In genomic region chr4:105236202-105236916, GRCh38 we compare ENCODE assay signal across 12 cellular contexts.
DNase-seq lines count a peak whose midpoint lies in the region; ATAC-seq and TF ChIP-seq lines count a peak whose summit lies in the region.
"Had no signal": no experiment of that assay in that cellular context is flagged by ENCODE, and none has a peak within 500 bp of the region (broad histone marks: within the 10 kb centered on the region; RNA-seq: fewer than 3 reads in every experiment).

No MANE protein-coding gene starts in this region.

- no peaks in the 10 kb centered on the region for H3K4me1 ChIP-seq in osteoblast (ENCODE audit: insufficient read depth, low read length)

- no peaks in the 10 kb centered on the region for H3K79me2 ChIP-seq in osteoblast (ENCODE audit: insufficient read depth, low read length)

- DNase-seq in GM12864 (ENCODE audit: low read depth) (peak; percentile 63), GM19240 (ENCODE audit: insufficient read length, low spot score) (peak; percentile 24), LNCaP clone FGC (ENCODE audit: low read depth) (peak; percentile 1), NCI-H1092 (lab: John Stamatoyannopoulos, UW) (no peak), HuH-7.5 (ENCODE audit: low spot score) (no peak), osteoblast (ENCODE audit: insufficient read length, low spot score, missing footprints) (no peak), foreskin melanocyte (no peak)
- DNase-seq: activated CD4-positive, alpha-beta T cell treated with anti-CD3 and anti-CD28 coated beads for 4 hours had no signal

- H3K36me3 ChIP-seq in osteoblast (ENCODE audit: insufficient read depth, low read length) = peaks cover 4% of the 10 kb centered on the region

- no peaks in the 10 kb centered on the region for H3K27me3 ChIP-seq in osteoblast (ENCODE audit: insufficient read depth, low read length)
- H3K27me3 ChIP-seq: BLaER1 treated with 17β-estradiol and CSF1 and Interleukin-3, amounts not matched to agents 10 nM and 100 nM; thyroid gland had no signal

- no peak overlapping the region for H2AFZ ChIP-seq in osteoblast (ENCODE audit: low read length)

- no peak overlapping the region for H3K4me3 ChIP-seq in GM12864 (ENCODE audit: low read depth, low read length)
- no peak overlapping the region for H3K4me3 ChIP-seq in LNCaP clone FGC (ENCODE audit: low read depth, low read length)
- H3K4me3 ChIP-seq in osteoblast (ENCODE audit: insufficient read depth, low read length) = no peak overlapping the region
- H3K4me3 ChIP-seq: BLaER1 treated with 17β-estradiol and CSF1 and Interleukin-3, amounts not matched to agents 10 nM and 100 nM; thyroid gland had no signal

- TF ChIP-seq CTCF in GM12864 (IDR thresholded peaks at IDR 0.05; ENCODE audit: low read depth, low read length, missing control alignments) (no peak), LNCaP clone FGC (IDR thresholded peaks at IDR 0.05; ENCODE audit: control insufficient read depth, extremely low read depth, insufficient read depth) (no peak), osteoblast (IDR thresholded peaks at IDR 0.05; ENCODE audit: extremely low read depth, low read depth, low read length) (no peak)

- no peaks in the 10 kb centered on the region for H3K9me3 ChIP-seq in osteoblast (ENCODE audit: low read depth, low read length)
- H3K9me3 ChIP-seq: thyroid gland had no signal

- ATAC-seq in HG02840 (IDR thresholded peaks at IDR 0.05; ENCODE audit: low FRiP score, unreplicated experiment) = peak; percentile 77
- ATAC-seq: Panc1 had no signal

- H3K4me2 ChIP-seq in osteoblast (ENCODE audit: insufficient read depth, low read length) = no peak overlapping the region
- H3K4me2 ChIP-seq: BLaER1 treated with 17β-estradiol and CSF1 and Interleukin-3, amounts not matched to agents 10 nM and 100 nM had no signal

- no peaks in the 10 kb centered on the region for H4K20me1 ChIP-seq in osteoblast (ENCODE audit: insufficient read depth, low read length)

- no peak overlapping the region for H3K27ac ChIP-seq in osteoblast (ENCODE audit: low read depth, low read length)
- H3K27ac ChIP-seq: BLaER1 treated with 17β-estradiol and CSF1 and Interleukin-3, amounts not matched to agents 10 nM and 100 nM; thyroid gland had no signal

Comparison
In these comparisons a context has a peak if more than half of its experiments do, and no peak if none do; other contexts are left out.
1. DNase-seq: peak in GM12864 (single experiment), GM19240 (single experiment) and LNCaP clone FGC (single experiment); none in NCI-H1092 (single experiment), HuH-7.5 (single experiment), osteoblast (single experiment) and foreskin melanocyte (single experiment).